8 cellular contexts compared by ENCODE assay signal in the genomic region with DNA sequence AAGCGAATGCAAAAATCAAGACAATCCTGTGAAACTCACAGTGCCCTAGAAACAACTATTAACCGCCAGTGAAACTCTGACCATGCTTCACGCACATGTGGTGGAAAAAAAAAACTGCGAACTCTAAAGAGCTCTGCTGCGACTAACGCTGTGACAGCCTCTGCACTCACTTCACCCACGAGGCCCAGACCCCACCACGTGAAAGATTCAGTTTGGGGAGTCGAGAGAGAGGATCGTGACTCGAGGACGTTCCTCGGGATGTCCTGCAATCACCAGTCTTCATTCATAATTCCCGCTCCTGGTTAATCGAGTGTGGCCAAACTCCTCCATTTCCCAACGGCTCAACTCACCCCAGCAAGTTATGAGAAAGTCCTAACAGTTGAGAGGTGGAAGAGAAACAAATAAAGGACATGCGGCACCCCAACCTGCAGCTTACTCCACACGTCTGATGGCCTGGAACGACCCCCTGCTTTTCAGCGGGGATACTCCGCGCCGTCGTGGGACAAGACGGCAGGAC. TPM values are rescaled to one million over a fixed set of nuclear protein-coding genes. Genes with fewer than 3 reads are reported as not detected.
DNase-seq lines count a peak whose midpoint lies in the region; ATAC-seq and TF ChIP-seq lines count a peak whose summit lies in the region.

No MANE protein-coding gene starts in this region.

- H3K27me3 ChIP-seq in BLaER1 (no peaks in the 10 kb centered on the region), HUES64 (ENCODE audit: insufficient read depth, low read length) (no peaks in the 10 kb centered on the region), esophagus (ENCODE audit: control insufficient read depth in 1 of 2, insufficient read depth in 2 of 2, low read length in 2 of 2) (no peaks in the 10 kb centered on the region)

- H3K9ac ChIP-seq in BLaER1 (peak overlapping the region; percentile 99), HUES64 (ENCODE audit: low read depth, low read length) (peak overlapping the region; percentile 99)

- H3K36me3 Mint-ChIP-seq in activated CD8-positive, alpha-beta T cell treated with anti-CD3 and anti-CD28 coated beads for 36 hours (ENCODE audit: low read depth): peaks cover 62% of the 10 kb centered on the region
- peaks cover 21% of the 10 kb centered on the region for H3K36me3 Mint-ChIP-seq in osteocyte (ENCODE audit: unreplicated experiment)
- peaks cover 21% of the 10 kb centered on the region for H3K36me3 Mint-ChIP-seq in type B pancreatic cell

- H4K20me1 ChIP-seq in BLaER1: peaks cover 59% of the 10 kb centered on the region

- H3K27ac ChIP-seq in BLaER1 (peak overlapping the region; percentile 98), HUES64 (ENCODE audit: low read depth, low read length) (peak overlapping the region; percentile 74), esophagus (ENCODE audit: low read depth in 2 of 2, low read length in 1 of 2) (peak overlapping the region; percentile 89 to 96)

- H3K9me3 ChIP-seq in BLaER1: no peaks in the 10 kb centered on the region
- H3K9me3 ChIP-seq in HUES64 (ENCODE audit: insufficient read depth, low read depth, low read length): no peaks in the 10 kb centered on the region
- H3K9me3 ChIP-seq in esophagus (ENCODE audit: control insufficient read depth in 2 of 2, insufficient read depth in 1 of 2, low read depth in 1 of 2, low read length in 1 of 2): no peaks in the 10 kb centered on the region

- DNase-seq in activated CD8-positive, alpha-beta T cell treated with anti-CD3 and anti-CD28 coated beads for 36 hours: peak; percentile 54
- DNase-seq in osteocyte (ENCODE audit: extremely low spot score, unreplicated experiment) (no peak), type B pancreatic cell (ENCODE audit: extremely low spot score, unreplicated experiment) (no peak), NOMO-1 treated with dmso at 0.1 percent for 144 hours (lab: John Stamatoyannopoulos, UW; ENCODE audit: unreplicated experiment) (no peak)

- H3K27ac Mint-ChIP-seq in activated CD8-positive, alpha-beta T cell treated with anti-CD3 and anti-CD28 coated beads for 36 hours: peak overlapping the region; percentile 98
- H3K27ac Mint-ChIP-seq in osteocyte (ENCODE audit: unreplicated experiment) (peak overlapping the region; percentile 98), type B pancreatic cell (peak overlapping the region; percentile 95)

- no peak for ATAC-seq in activated CD8-positive, alpha-beta T cell treated with anti-CD3 and anti-CD28 coated beads for 36 hours
- no peak for ATAC-seq in HG02981 (IDR thresholded peaks at IDR 0.05; ENCODE audit: unreplicated experiment)

- CTCF ChIA-PET in activated CD8-positive, alpha-beta T cell treated with anti-CD3 and anti-CD28 coated beads for 36 hours (lab: Charles Lee): interaction anchor here (1.0 to 2.2 kb wide), 9 partner anchors 10 to 433 kb away, joined by 3 to 14 read pairs (median 4); no protein-coding TSS in a partner anchor

- no peaks in the 10 kb centered on the region for H3K9me3 Mint-ChIP-seq in activated CD8-positive, alpha-beta T cell treated with anti-CD3 and anti-CD28 coated beads for 36 hours
- H3K9me3 Mint-ChIP-seq in osteocyte (ENCODE audit: unreplicated experiment): no peaks in the 10 kb centered on the region
- no peaks in the 10 kb centered on the region for H3K9me3 Mint-ChIP-seq in type B pancreatic cell

- under 1% methylated on average over 24 of the region's 25 CpGs for WGBS in HUES64
- 0% methylated on average over 25 of the region's 25 CpGs for WGBS in esophagus, 2 donors

- peak overlapping the region; percentile 91 for H3K4me2 ChIP-seq in BLaER1

- intact Hi-C loops in activated CD8-positive, alpha-beta T cell treated with anti-CD3 and anti-CD28 coated beads for 36 hours (cut with micrococcal nuclease): no loop called here

- no peak for TF ChIP-seq CTCF in activated CD8-positive, alpha-beta T cell treated with anti-CD3 and anti-CD28 coated beads for 36 hours (IDR thresholded peaks at IDR 0.05)
- TF ChIP-seq CTCF in osteocyte (IDR thresholded peaks at IDR 0.05) (no peak), type B pancreatic cell (conservative IDR thresholded peaks at IDR 0.05) (no peak)

- POLR2A ChIA-PET in activated CD8-positive, alpha-beta T cell treated with anti-CD3 and anti-CD28 coated beads for 36 hours (lab: Charles Lee): interaction anchor here (0.6 to 7.8 kb wide), 21 partner anchors 8 to 292 kb away, joined by 3 to 172 read pairs (median 5); a partner anchor contains a TSS

- H3K36me3 ChIP-seq in BLaER1 (peaks cover 49% of the 10 kb centered on the region), HUES64 (ENCODE audit: insufficient read depth, low read length) (peaks cover 54% of the 10 kb centered on the region), esophagus (ENCODE audit: control insufficient read depth in 2 of 2, insufficient read depth in 2 of 2, low read length in 1 of 2) (no peaks in the 10 kb centered on the region)

- peak overlapping the region; percentile 84 for H3K4me3 Mint-ChIP-seq in activated CD8-positive, alpha-beta T cell treated with anti-CD3 and anti-CD28 coated beads for 36 hours
- H3K4me3 Mint-ChIP-seq in osteocyte (ENCODE audit: unreplicated experiment): peak overlapping the region; percentile 87
- H3K4me3 Mint-ChIP-seq in type B pancreatic cell: peak overlapping the region; percentile 95

- H3K4me1 ChIP-seq in BLaER1 (peaks cover 54% of the 10 kb centered on the region), HUES64 (ENCODE audit: insufficient read depth, low read length) (peaks cover 38% of the 10 kb centered on the region), esophagus (ENCODE audit: control insufficient read depth in 2 of 2, insufficient read depth in 2 of 2, low read length in 1 of 2) (no peaks in the 10 kb centered on the region)

- H3K4me3 ChIP-seq in BLaER1 (peak overlapping the region; percentile 94), HUES64 (ENCODE audit: low read length) (peak overlapping the region; percentile 100), esophagus (ENCODE audit: low read depth in 1 of 2, low read length in 2 of 2) (peak overlapping the region; percentile 91 to 97)

- peaks cover 47% of the 10 kb centered on the region for H3K4me1 Mint-ChIP-seq in activated CD8-positive, alpha-beta T cell treated with anti-CD3 and anti-CD28 coated beads for 36 hours (ENCODE audit: low read depth)
- H3K4me1 Mint-ChIP-seq in osteocyte (ENCODE audit: unreplicated experiment) (peaks cover 47% of the 10 kb centered on the region), type B pancreatic cell (ENCODE audit: unreplicated experiment) (peaks cover 31% of the 10 kb centered on the region)

- H3K27me3 Mint-ChIP-seq in activated CD8-positive, alpha-beta T cell treated with anti-CD3 and anti-CD28 coated beads for 36 hours: no peaks in the 10 kb centered on the region
- H3K27me3 Mint-ChIP-seq in osteocyte (ENCODE audit: unreplicated experiment) (no peaks in the 10 kb centered on the region), type B pancreatic cell (no peaks in the 10 kb centered on the region)

RNA-seq across cellular contexts. Expression of a gene that starts 1.1 kb away (rescaled TPM):
- polyA plus RNA-seq in HUES64 (2013, experiment 1 of 2): 442 TPM
- polyA plus RNA-seq in HUES64 (2013, experiment 2 of 2): 450 TPM
- 100 to 1,000 TPM; 476 to 491 TPM for total RNA-seq in activated CD8-positive, alpha-beta T cell treated with anti-CD3 and anti-CD28 coated beads for 36 hours
- polyA plus RNA-seq in esophagus: 100 to 1,000 TPM in 1 of 2 donors, 10 to 100 TPM in 1; 62.4 to 195 TPM
- total RNA-seq in osteocyte (171 and 182 TPM in 2 replicates), type B pancreatic cell (ENCODE audit: low replicate concordance) (252 and 277 TPM in 2 replicates)
